In the genomic region with DNA sequence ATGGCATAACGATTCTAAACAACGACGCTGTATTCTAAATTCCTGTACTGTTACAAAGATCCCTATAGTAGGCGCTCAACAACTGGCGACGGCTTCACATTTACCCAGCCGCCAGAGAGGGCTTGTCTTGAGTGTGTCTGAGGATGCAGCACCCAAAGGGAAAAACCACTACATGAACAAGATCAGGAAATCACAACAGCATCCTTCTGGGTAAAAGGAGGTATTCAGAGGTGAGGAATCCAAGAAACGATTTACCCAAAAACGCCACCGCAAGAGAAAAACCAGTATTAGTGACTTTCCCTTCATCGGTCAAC, we compare ENCODE assay signal across 1 cellular context.
TF ChIP-seq lines count a peak whose summit lies in the region.

No MANE protein-coding gene starts in this region.

TF ChIP-seq in GM12878, 131 proteins besides CTCF, POLR2A, EP300 and RAD21 (continued from another document):
- TF ChIP-seq, protein P1, sequence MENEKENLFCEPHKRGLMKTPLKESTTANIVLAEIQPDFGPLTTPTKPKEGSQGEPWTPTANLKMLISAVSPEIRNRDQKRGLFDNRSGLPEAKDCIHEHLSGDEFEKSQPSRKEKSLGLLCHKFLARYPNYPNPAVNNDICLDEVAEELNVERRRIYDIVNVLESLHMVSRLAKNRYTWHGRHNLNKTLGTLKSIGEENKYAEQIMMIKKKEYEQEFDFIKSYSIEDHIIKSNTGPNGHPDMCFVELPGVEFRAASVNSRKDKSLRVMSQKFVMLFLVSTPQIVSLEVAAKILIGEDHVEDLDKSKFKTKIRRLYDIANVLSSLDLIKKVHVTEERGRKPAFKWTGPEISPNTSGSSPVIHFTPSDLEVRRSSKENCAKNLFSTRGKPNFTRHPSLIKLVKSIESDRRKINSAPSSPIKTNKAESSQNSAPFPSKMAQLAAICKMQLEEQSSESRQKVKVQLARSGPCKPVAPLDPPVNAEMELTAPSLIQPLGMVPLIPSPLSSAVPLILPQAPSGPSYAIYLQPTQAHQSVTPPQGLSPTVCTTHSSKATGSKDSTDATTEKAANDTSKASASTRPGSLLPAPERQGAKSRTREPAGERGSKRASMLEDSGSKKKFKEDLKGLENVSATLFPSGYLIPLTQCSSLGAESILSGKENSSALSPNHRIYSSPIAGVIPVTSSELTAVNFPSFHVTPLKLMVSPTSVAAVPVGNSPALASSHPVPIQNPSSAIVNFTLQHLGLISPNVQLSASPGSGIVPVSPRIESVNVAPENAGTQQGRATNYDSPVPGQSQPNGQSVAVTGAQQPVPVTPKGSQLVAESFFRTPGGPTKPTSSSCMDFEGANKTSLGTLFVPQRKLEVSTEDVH (IDR thresholded peaks at IDR 0.05; ENCODE audit: low read depth, partially characterized antibody), result no peak
- TF ChIP-seq SKIL (IDR thresholded peaks at IDR 0.05; ENCODE audit: low read depth, poor library complexity, severe bottlenecking), result peak; percentile 52
- TF ChIP-seq SMC3 (IDR thresholded peaks at IDR 0.05; ENCODE audit: borderline replicate concordance, low read length), result peak; percentile 32; the same call in 1 of the 2 replicates
- peak; percentile 41 for TF ChIP-seq RUNX3 (IDR thresholded peaks at IDR 0.05; ENCODE audit: low read length)
- no peak for TF ChIP-seq PAX8 (IDR thresholded peaks at IDR 0.05)
- no peak for TF ChIP-seq KAT2A (conservative IDR thresholded peaks at IDR 0.05; ENCODE audit: control insufficient read depth, low read depth, low read length)
- TF ChIP-seq CREM (IDR thresholded peaks at IDR 0.05; ENCODE audit: low read depth), result peak; percentile 23; the same call in 1 of the 2 replicates
- TF ChIP-seq SMARCA5 (IDR thresholded peaks at IDR 0.05), result peak; percentile 91; the same call in 1 of the 2 replicates
- TF ChIP-seq CREB1 (IDR thresholded peaks at IDR 0.05; ENCODE audit: low read depth), result 0 out of 2 replicates have a peak, but pooled peaks have one; percentile 44
- peak; percentile 11; the same call in 1 of the 2 replicates for TF ChIP-seq POLR2AphosphoS5 (IDR thresholded peaks at IDR 0.05; ENCODE audit: low read length)
- TF ChIP-seq POU2F2 (IDR thresholded peaks at IDR 0.05; ENCODE audit: borderline replicate concordance, low read depth, low read length), result 0 out of 3 replicates have a peak, but pooled peaks have one; percentile 13
- TF ChIP-seq IKZF1 (conservative IDR thresholded peaks at IDR 0.05), result no peak
TF ChIP-seq in GM12878: peak in this region for 10.
